ENCODE assay signal across 17 cellular contexts in the genomic region with DNA sequence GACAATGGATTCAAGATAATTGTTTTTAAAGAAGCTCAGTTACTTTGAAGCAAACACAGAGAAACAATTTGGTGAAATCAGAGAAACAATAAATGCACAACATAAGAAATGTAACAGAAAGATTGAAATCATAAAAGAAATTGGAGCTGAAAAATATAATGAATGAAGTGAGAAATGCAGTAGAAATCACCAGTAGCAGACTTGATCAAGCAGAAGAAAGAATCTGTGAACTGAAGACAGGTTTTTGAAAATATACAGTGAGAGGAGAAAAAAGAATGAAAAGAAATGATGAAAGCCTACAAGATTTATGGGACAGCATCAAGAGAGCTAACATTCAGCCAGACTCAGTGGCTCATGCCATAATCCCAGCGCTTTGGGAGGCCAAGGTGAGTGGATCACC.
DNase-seq lines count a peak whose midpoint lies in the region; ATAC-seq and TF ChIP-seq lines count a peak whose summit lies in the region.
"Had no signal": no experiment of that assay in that cellular context is flagged by ENCODE, and none has a peak within 500 bp of the region (broad histone marks: within the 10 kb centered on the region; RNA-seq: fewer than 3 reads in every experiment).

No MANE protein-coding gene starts in this region.

- CTCF ChIA-PET in HEK293 (lab: Yijun Ruan, JAX): no interaction called here

- H3K4me1 ChIP-seq in HEK293 (ENCODE audit: control insufficient read depth, insufficient read depth, low read length): no peaks in the 10 kb centered on the region
- H3K4me1 ChIP-seq: A549; BLaER1 treated with 17β-estradiol and CSF1 and Interleukin-3, amounts not matched to agents 10 nM and 100 nM; Caco-2 had no signal

- H3K4me3 Mint-ChIP-seq in T-helper 2 cell treated with Interferon-gamma antibody and Interleukin-4, amounts not matched to agents 5 μg/mL and 100 μg/mL, for 36 hours: no peak overlapping the region
- no peak overlapping the region for H3K4me3 Mint-ChIP-seq in stimulated activated naive B cell treated with anti-CD40 and anti-IgM and Interleukin-4, amounts not matched to agents 10 μg/mL and 1 μg/mL and 100 μg/mL, for 72 hours
- H3K4me3 Mint-ChIP-seq: B cell; CD4-positive, alpha-beta T cell; CD8-positive, alpha-beta T cell had no signal

- no peak for ATAC-seq in stimulated activated naive B cell treated with anti-CD40 and anti-IgM and Interleukin-4, amounts not matched to agents 10 μg/mL and 1 μg/mL and 100 μg/mL, for 72 hours (replicated peaks)
- ATAC-seq: A549; CD8-positive, alpha-beta T cell had no signal

- no peak overlapping the region for H3K27ac ChIP-seq in HEK293 (ENCODE audit: extremely low read depth, low read depth, low read length)
- H3K27ac ChIP-seq: 22Rv1; A549; BLaER1 treated with 17β-estradiol and CSF1 and Interleukin-3, amounts not matched to agents 10 nM and 100 nM; C4-2B had no signal

- H3K4me1 Mint-ChIP-seq in T-helper 2 cell treated with Interferon-gamma antibody and Interleukin-4, amounts not matched to agents 5 μg/mL and 100 μg/mL, for 36 hours (ENCODE audit: low read depth): peaks cover 3% of the 10 kb centered on the region
- H3K4me1 Mint-ChIP-seq in stimulated activated naive B cell treated with anti-CD40 and anti-IgM and Interleukin-4, amounts not matched to agents 10 μg/mL and 1 μg/mL and 100 μg/mL, for 72 hours: peaks cover 1 to 6% of the 10 kb centered on the region in 2 donors
- H3K4me1 Mint-ChIP-seq: B cell had no signal

- no peak for DNase-seq in T-helper 2 cell treated with Interferon-gamma antibody and Interleukin-4, amounts not matched to agents 5 μg/mL and 100 μg/mL, for 36 hours (ENCODE audit: low spot score)
- no peak for DNase-seq in T-helper 2 cell
- no peak for DNase-seq in stimulated activated naive B cell treated with anti-CD40 and anti-IgM and Interleukin-4, amounts not matched to agents 10 μg/mL and 1 μg/mL and 100 μg/mL, for 72 hours
- no peak for DNase-seq in NCI-H128 (lab: John Stamatoyannopoulos, UW; ENCODE audit: unreplicated experiment)
- DNase-seq: AML-193; Caco-2; Calu3; CD4-positive, alpha-beta T cell; CD8-positive, alpha-beta T cell; DMS79 treated with DMSO at 0.1 percent for 48 hours; GF-D8 had no signal

- no peaks in the 10 kb centered on the region for H3K9me3 ChIP-seq in HEK293 (ENCODE audit: control insufficient read depth, insufficient read depth, low read depth, low read length)

- H3K9me3 Mint-ChIP-seq in T-helper 2 cell treated with Interferon-gamma antibody and Interleukin-4, amounts not matched to agents 5 μg/mL and 100 μg/mL, for 36 hours: peaks cover 59% of the 10 kb centered on the region
- peaks cover 14 to 16% of the 10 kb centered on the region in 2 donors for H3K9me3 Mint-ChIP-seq in stimulated activated naive B cell treated with anti-CD40 and anti-IgM and Interleukin-4, amounts not matched to agents 10 μg/mL and 1 μg/mL and 100 μg/mL, for 72 hours

- H3K27ac Mint-ChIP-seq in T-helper 2 cell treated with Interferon-gamma antibody and Interleukin-4, amounts not matched to agents 5 μg/mL and 100 μg/mL, for 36 hours: peak overlapping the region; percentile 8
- peak overlapping the region; percentile 20 for H3K27ac Mint-ChIP-seq in stimulated activated naive B cell treated with anti-CD40 and anti-IgM and Interleukin-4, amounts not matched to agents 10 μg/mL and 1 μg/mL and 100 μg/mL, for 72 hours
- H3K27ac Mint-ChIP-seq: B cell; CD4-positive, alpha-beta T cell; CD8-positive, alpha-beta T cell had no signal

- TF ChIP-seq CTCF in HEK293 (tag by site-specific recombination; IDR thresholded peaks at IDR 0.05): no peak

- H3K36me3 Mint-ChIP-seq in T-helper 2 cell treated with Interferon-gamma antibody and Interleukin-4, amounts not matched to agents 5 μg/mL and 100 μg/mL, for 36 hours (ENCODE audit: low read depth): peaks cover 15% of the 10 kb centered on the region
- H3K36me3 Mint-ChIP-seq in stimulated activated naive B cell treated with anti-CD40 and anti-IgM and Interleukin-4, amounts not matched to agents 10 μg/mL and 1 μg/mL and 100 μg/mL, for 72 hours: peaks cover 8 to 10% of the 10 kb centered on the region in 2 donors

- no peaks in the 10 kb centered on the region for H3K36me3 ChIP-seq in HEK293 (ENCODE audit: control insufficient read depth in 2 of 2, insufficient read depth in 1 of 2, low read length in 2 of 2)

- H3K4me3 ChIP-seq in HEK293 (ENCODE audit: low read depth, low read length): no peak overlapping the region
- H3K4me3 ChIP-seq: A549; BLaER1 treated with 17β-estradiol and CSF1 and Interleukin-3, amounts not matched to agents 10 nM and 100 nM had no signal

- no peaks in the 10 kb centered on the region for H3K27me3 Mint-ChIP-seq in T-helper 2 cell treated with Interferon-gamma antibody and Interleukin-4, amounts not matched to agents 5 μg/mL and 100 μg/mL, for 36 hours (ENCODE audit: low read depth)
- H3K27me3 Mint-ChIP-seq in stimulated activated naive B cell treated with anti-CD40 and anti-IgM and Interleukin-4, amounts not matched to agents 10 μg/mL and 1 μg/mL and 100 μg/mL, for 72 hours: no peaks in the 10 kb centered on the region
- H3K27me3 Mint-ChIP-seq: B cell; CD4-positive, alpha-beta T cell had no signal

- POLR2A ChIA-PET in HEK293 (lab: Yijun Ruan, JAX): no interaction called here

TF ChIP-seq in HEK293, 187 proteins besides CTCF, POLR2A, EP300 and RAD21:
- TF ChIP-seq ZNF175 (tag by site-specific recombination; IDR thresholded peaks at IDR 0.05): no peak
- TF ChIP-seq SETDB1 (IDR thresholded peaks at IDR 0.05; ENCODE audit: insufficient read length, low read length): peak; percentile 17
